ENCODE assay signal across 9 cellular contexts in genomic region chr12:33439587-33440011, GRCh38. TPM values are rescaled to one million over a fixed set of nuclear protein-coding genes. Genes with fewer than 3 reads are reported as not detected.
A peak's percentile ranks its signal among the peaks of the same experiment; 100 is the strongest.
DNase-seq lines count a peak whose midpoint lies in the region; ATAC-seq and TF ChIP-seq lines count a peak whose summit lies in the region.
"Had no signal": no experiment of that assay in that cellular context is flagged by ENCODE, and none has a peak within 500 bp of the region (broad histone marks: within the 10 kb centered on the region; RNA-seq: fewer than 3 reads in every experiment).

Gene SYT10 (minus strand): TSS chr12:33439819. CDS start chr12:33439522, 297 bp downstream.

- H3K4me1 ChIP-seq in breast epithelium, result no peaks in the 10 kb centered on the region

- no peak for DNase-seq in breast epithelium (ENCODE audit: low spot score in 2 of 2)
- no peak for DNase-seq in MCF 10A (ENCODE audit: unreplicated experiment)
- peak; percentile 32 for DNase-seq in activated naive CD8-positive, alpha-beta T cell treated with anti-CD3 and anti-CD28 coated beads, Interleukin-2, amount 10 ng/mL, durations not matched to agents 7 days and 5 days
- peak; percentile 22 for DNase-seq in inferior parietal cortex (ENCODE audit: extremely low spot score)
- DNase-seq in stimulated activated naive CD8-positive, alpha-beta T cell treated with anti-CD3 and anti-CD28 coated beads, Interleukin-15, amount 100 ng/mL, for 72 hours, result no peak
- DNase-seq in UCSD-AML1 (lab: John Stamatoyannopoulos, UW; ENCODE audit: unreplicated experiment), result no peak
- no peak for DNase-seq in 8988T
- no peak for DNase-seq in globus pallidus (ENCODE audit: low spot score)

- TF ChIP-seq CTCF in breast epithelium (IDR thresholded peaks at IDR 0.05), result no peak
- no peak for TF ChIP-seq CTCF in MCF 10A (IDR thresholded peaks at IDR 0.05; ENCODE audit: unreplicated experiment)

- ATAC-seq in activated naive CD8-positive, alpha-beta T cell treated with anti-CD3 and anti-CD28 coated beads, Interleukin-2, amount 10 ng/mL, durations not matched to agents 7 days and 5 days (ENCODE audit: low read depth), result no peak
- peak; percentile 49 for ATAC-seq in stimulated activated naive CD8-positive, alpha-beta T cell treated with anti-CD3 and anti-CD28 coated beads, Interleukin-15, amount 100 ng/mL, for 72 hours

- H3K4me1 Mint-ChIP-seq in MCF 10A (ENCODE audit: insufficient read depth, unreplicated experiment), result no peaks in the 10 kb centered on the region
- peaks cover 4% of the 10 kb centered on the region for H3K4me1 Mint-ChIP-seq in activated naive CD8-positive, alpha-beta T cell treated with anti-CD3 and anti-CD28 coated beads, Interleukin-2, amount 10 ng/mL, durations not matched to agents 7 days and 5 days
- H3K4me1 Mint-ChIP-seq in stimulated activated naive CD8-positive, alpha-beta T cell treated with anti-CD3 and anti-CD28 coated beads, Interleukin-15, amount 100 ng/mL, for 72 hours, result peaks cover 5% of the 10 kb centered on the region

- H3K9me3 ChIP-seq in breast epithelium, result no peaks in the 10 kb centered on the region

- TF ChIP-seq POLR2A in breast epithelium (IDR thresholded peaks at IDR 0.05), result no peak

- POLR2A ChIA-PET in MCF 10A (lab: Yijun Ruan, JAX), result no interaction called here
- POLR2A ChIA-PET in activated naive CD8-positive, alpha-beta T cell treated with anti-CD3 and anti-CD28 coated beads, Interleukin-2, amount 10 ng/mL, durations not matched to agents 7 days and 5 days (lab: Charles Lee), result no interaction called here

- H3K36me3 Mint-ChIP-seq in MCF 10A (ENCODE audit: insufficient read depth, unreplicated experiment), result no peaks in the 10 kb centered on the region
- H3K36me3 Mint-ChIP-seq in activated naive CD8-positive, alpha-beta T cell treated with anti-CD3 and anti-CD28 coated beads, Interleukin-2, amount 10 ng/mL, durations not matched to agents 7 days and 5 days, result no peaks in the 10 kb centered on the region

- no TSS peak for BruUV-seq in MCF 10A (replicated peaks; lab: Mats Ljungman, UMichigan)

- H3K27me3 ChIP-seq in breast epithelium, result peaks cover 0 to 31% of the 10 kb centered on the region in 2 donors

- no peak within 1 kb of the TSS for H3K4me3 Mint-ChIP-seq in MCF 10A (ENCODE audit: unreplicated experiment)
- peak within 1 kb of the TSS; percentile 78 for H3K4me3 Mint-ChIP-seq in activated naive CD8-positive, alpha-beta T cell treated with anti-CD3 and anti-CD28 coated beads, Interleukin-2, amount 10 ng/mL, durations not matched to agents 7 days and 5 days
- peak within 1 kb of the TSS; percentile 79 to 84 for H3K4me3 Mint-ChIP-seq in stimulated activated naive CD8-positive, alpha-beta T cell treated with anti-CD3 and anti-CD28 coated beads, Interleukin-15, amount 100 ng/mL, for 72 hours

- intact Hi-C loops in breast epithelium (cut with DNase I; ENCODE audit: low total_unique reads), result no loop called here
- intact Hi-C loops in MCF 10A (cut with micrococcal nuclease), result no loop called here

- peak within 1 kb of the TSS; percentile 49 to 71 (median 56) for H3K4me3 ChIP-seq in breast epithelium

- H3K9me3 Mint-ChIP-seq in MCF 10A (ENCODE audit: unreplicated experiment), result no peaks in the 10 kb centered on the region
- H3K9me3 Mint-ChIP-seq in activated naive CD8-positive, alpha-beta T cell treated with anti-CD3 and anti-CD28 coated beads, Interleukin-2, amount 10 ng/mL, durations not matched to agents 7 days and 5 days, result no peaks in the 10 kb centered on the region
- H3K9me3 Mint-ChIP-seq in stimulated activated naive CD8-positive, alpha-beta T cell treated with anti-CD3 and anti-CD28 coated beads, Interleukin-15, amount 100 ng/mL, for 72 hours, result no peaks in the 10 kb centered on the region

- H3K27ac Mint-ChIP-seq in MCF 10A (ENCODE audit: low read depth, unreplicated experiment), result no peak within 1 kb of the TSS
- no peak within 1 kb of the TSS for H3K27ac Mint-ChIP-seq in activated naive CD8-positive, alpha-beta T cell treated with anti-CD3 and anti-CD28 coated beads, Interleukin-2, amount 10 ng/mL, durations not matched to agents 7 days and 5 days
- H3K27ac Mint-ChIP-seq in stimulated activated naive CD8-positive, alpha-beta T cell treated with anti-CD3 and anti-CD28 coated beads, Interleukin-15, amount 100 ng/mL, for 72 hours, result no peak within 1 kb of the TSS

- no peak within 1 kb of the TSS for H3K27ac ChIP-seq in breast epithelium

- CTCF ChIA-PET in MCF 10A (lab: Yijun Ruan, JAX), result no interaction called here

- H3K27me3 Mint-ChIP-seq in MCF 10A (ENCODE audit: insufficient read depth, unreplicated experiment), result peaks cover 22% of the 10 kb centered on the region
- H3K27me3 Mint-ChIP-seq in activated naive CD8-positive, alpha-beta T cell treated with anti-CD3 and anti-CD28 coated beads, Interleukin-2, amount 10 ng/mL, durations not matched to agents 7 days and 5 days, result peaks cover 42% of the 10 kb centered on the region
- H3K27me3 Mint-ChIP-seq in stimulated activated naive CD8-positive, alpha-beta T cell treated with anti-CD3 and anti-CD28 coated beads, Interleukin-15, amount 100 ng/mL, for 72 hours, result peaks cover 42% of the 10 kb centered on the region

- H3K36me3 ChIP-seq in breast epithelium, result no peaks in the 10 kb centered on the region

RNA-seq across cellular contexts. Expression of gene SYT10, which starts in this region (rescaled TPM):
- total RNA-seq in breast epithelium (not detected), MCF 10A (2022) (not detected in 2 replicates)
- total RNA-seq in activated naive CD8-positive, alpha-beta T cell treated with anti-CD3 and anti-CD28 coated beads, Interleukin-2, amount 10 ng/mL, durations not matched to agents 7 days and 5 days, result not detected
- total RNA-seq: activated CD8-positive, alpha-beta memory T cell treated with anti-CD3 and anti-CD28 coated beads for 36 hours had no signal

Comparison
In these comparisons a context has a peak if more than half of its experiments do, and no peak if none do; other contexts are left out.
1. Peak in DNase-seq in activated naive CD8-positive, alpha-beta T cell treated with anti-CD3 and anti-CD28 coated beads, Interleukin-2, amount 10 ng/mL, durations not matched to agents 7 days and 5 days; RNA of the gene not detected or under 1 TPM.